ENCODE assay signal across 8 cellular contexts in genomic region chr6:136989591-136990578, GRCh38. TPM values are rescaled to one million over a fixed set of nuclear protein-coding genes. Genes with fewer than 3 reads are reported as not detected.
DNase-seq lines count a peak whose midpoint lies in the region; ATAC-seq and TF ChIP-seq lines count a peak whose summit lies in the region.

No MANE protein-coding gene starts in this region.

- no peak overlapping the region; the same call in 1 of the 2 replicates for H3K27ac ChIP-seq in SK-N-MC
- peak overlapping the region; percentile 76 for H3K27ac ChIP-seq in left ventricle myocardium inferior (replicated peaks)

- H3K4me1 ChIP-seq in left ventricle myocardium inferior: peaks cover 15% of the 10 kb centered on the region

- peak overlapping the region; percentile 38 for H3K9ac ChIP-seq in SK-N-MC (ENCODE audit: insufficient read length)

- intact Hi-C loops in left ventricle myocardium inferior (cut with micrococcal nuclease): no loop called here

- peaks cover 14% of the 10 kb centered on the region for H3K27me3 ChIP-seq in left ventricle myocardium inferior (ENCODE audit: low read depth)

- no peaks in the 10 kb centered on the region for H3K9me3 ChIP-seq in SK-N-MC (ENCODE audit: low read depth, low read length)
- no peaks in the 10 kb centered on the region for H3K9me3 ChIP-seq in left ventricle myocardium inferior (replicated peaks)

- H3K4me3 ChIP-seq in SK-N-MC: peak overlapping the region; percentile 78
- peak overlapping the region; percentile 71 for H3K4me3 ChIP-seq in left ventricle myocardium inferior
- H3K4me3 ChIP-seq in retinal pigment epithelial cell (ENCODE audit: low read length): peak overlapping the region; percentile 63

- H3K36me3 ChIP-seq in SK-N-MC (ENCODE audit: insufficient read depth, low read length): no peaks in the 10 kb centered on the region
- no peaks in the 10 kb centered on the region for H3K36me3 ChIP-seq in left ventricle myocardium inferior

- peak; percentile 80 for DNase-seq in ELF-1 (ENCODE audit: low read depth, low spot score)
- DNase-seq in SK-N-MC (ENCODE audit: low read depth, low spot score): no peak
- DNase-seq in left ventricle myocardium inferior: peak; percentile 48
- no peak for DNase-seq in retinal pigment epithelial cell (ENCODE audit: low read depth)
- no peak for DNase-seq in MV-4-11 (lab: John Stamatoyannopoulos, UW)
- DNase-seq in NCI-H446 treated with DMSO at 0.1 percent for 48 hours (lab: John Stamatoyannopoulos, UW): no peak
- no peak for DNase-seq in stimulated activated naive CD4-positive, alpha-beta T cell treated with Interleukin-2 at 50 U/mL for 16 hours (lab: John Stamatoyannopoulos, UW)

- no peak for TF ChIP-seq CTCF in left ventricle myocardium inferior (IDR thresholded peaks at IDR 0.05; ENCODE audit: borderline replicate concordance)
- TF ChIP-seq CTCF in retinal pigment epithelial cell (conservative IDR thresholded peaks at IDR 0.05; ENCODE audit: low read depth, low read length): no peak

- ATAC-seq in HG03354 (IDR thresholded peaks at IDR 0.05; ENCODE audit: poor library complexity, severe bottlenecking, unreplicated experiment): no peak

RNA-seq across cellular contexts. Expression of gene IL20RA, which starts 54.9 kb away (rescaled TPM):
- 10.1 TPM for total RNA-seq in left ventricle myocardium inferior

Comparison
In these comparisons a context has a peak if more than half of its experiments do, and no peak if none do; other contexts are left out.
1. DNase-seq: peak in ELF-1 (single experiment) and left ventricle myocardium inferior (single experiment); none in SK-N-MC (single experiment), retinal pigment epithelial cell (single experiment), MV-4-11 (single experiment), NCI-H446 treated with DMSO at 0.1 percent for 48 hours (single experiment) and stimulated activated naive CD4-positive, alpha-beta T cell treated with Interleukin-2 at 50 U/mL for 16 hours (single experiment).
2. Peak in every context shown above with its lines, with median percentiles within 50 percentile points of each other: H3K4me3 ChIP-seq.